Comparison of ENCODE assay signal across 8 cellular contexts in genomic region chr1:58815069-58815679, GRCh38. TPM values are rescaled to one million over a fixed set of nuclear protein-coding genes. Genes with fewer than 3 reads are reported as not detected.
DNase-seq lines count a peak whose midpoint lies in the region; ATAC-seq, FAIRE-seq and TF ChIP-seq lines count a peak whose summit lies in the region.

No MANE protein-coding gene starts in this region.

- H3K27ac ChIP-seq in SU-DHL-6 (ENCODE audit: low read depth, low read length) (no peak overlapping the region), K562 (ENCODE audit: extremely low read depth, low read depth, low read length) (peak overlapping the region; percentile 93), sigmoid colon (peak overlapping the region; percentile 84 to 94 (median 90))

- H3K4me2 ChIP-seq in SU-DHL-6 (ENCODE audit: low read depth, low read length, poor library complexity, severe bottlenecking): peak overlapping the region; percentile 99
- H3K4me2 ChIP-seq in K562 (ENCODE audit: insufficient read depth, low read length): peak overlapping the region; percentile 76

- H3K9ac ChIP-seq in SU-DHL-6 (ENCODE audit: low read length) (peak overlapping the region; percentile 63), K562 (ENCODE audit: insufficient read depth in 1 of 2, low read depth in 2 of 2, low read length in 2 of 2) (peak overlapping the region; percentile 89 to 91)

- no peaks in the 10 kb centered on the region for H3K9me3 ChIP-seq in SU-DHL-6 (ENCODE audit: insufficient read depth, low read length)
- no peaks in the 10 kb centered on the region; the same call in 1 of the 2 replicates for H3K9me3 ChIP-seq in K562 (replicated peaks; ENCODE audit: control insufficient read depth, insufficient read depth, low read depth, low read length)
- H3K9me3 ChIP-seq in sigmoid colon: no peaks in the 10 kb centered on the region

- no peaks in the 10 kb centered on the region; the same call in 1 of the 2 replicates for H3F3A ChIP-seq in SU-DHL-6 (ENCODE audit: insufficient read depth)

- in situ Hi-C loops in K562 (cut with MboI): no loop called here

- peak; percentile 68 for FAIRE-seq in K562 (lab: Jason Lieb, UNC)

- CTCF ChIA-PET in BJ (lab: Yijun Ruan, JAX): interaction anchor here (1.0 kb wide), 1 partner anchor 30 kb away, joined by 3 read pairs; no protein-coding TSS in a partner anchor
- CTCF ChIA-PET in K562 (lab: Yijun Ruan, JAX; ENCODE audit: low intra/inter-chr PET ratio): no interaction called here

- H4K20me1 ChIP-seq in SU-DHL-6 (ENCODE audit: low read depth, low read length): no peaks in the 10 kb centered on the region
- no peaks in the 10 kb centered on the region for H4K20me1 ChIP-seq in K562 (replicated peaks; ENCODE audit: control insufficient read depth, insufficient read depth, low read length)

- intact Hi-C loops in K562 (cut with micrococcal nuclease) (loop anchor here (1.0 kb wide), 2 partner anchors 31 to 68 kb away; partner anchors contain the start of gene JUN), sigmoid colon (cut with DNase I) (loop anchor here (1.0 to 10.0 kb wide), 4 partner anchors 30 to 336 kb away; no protein-coding TSS in a partner anchor)

- H3K27me3 ChIP-seq in BJ (ENCODE audit: control insufficient read depth, insufficient read depth, low read length) (no peaks in the 10 kb centered on the region), SU-DHL-6 (ENCODE audit: low read length) (no peaks in the 10 kb centered on the region), K562 (ENCODE audit: control insufficient read depth in 2 of 2, insufficient read depth in 2 of 2, low read length in 2 of 2) (no peaks in the 10 kb centered on the region), sigmoid colon (no peaks in the 10 kb centered on the region)

- H3K4me3 ChIP-seq in BJ (ENCODE audit: low read depth, low read length) (peak overlapping the region; percentile 50), SU-DHL-6 (ENCODE audit: insufficient read depth, low read length, poor library complexity, severe bottlenecking) (peak overlapping the region; percentile 74), K562 (peak overlapping the region; percentile 47), iPS-11a (ENCODE audit: low read depth, low read length) (peak overlapping the region; percentile 20), sigmoid colon (peak overlapping the region; percentile 42 to 66 (median 56))

- BruUV-seq in K562 (replicated peaks; lab: Mats Ljungman, UMichigan): no TSS peak

- H3K4me1 ChIP-seq in K562 (replicated peaks in 1 of 2; ENCODE audit: control insufficient read depth in 2 of 2, insufficient read depth in 2 of 2, low read length in 2 of 2) (peaks cover 21 to 27% of the 10 kb centered on the region in 2 experiments), sigmoid colon (peaks cover 0 to 24% (median 15%) of the 10 kb centered on the region in 4 donors)

- H3K36me3 ChIP-seq in BJ (ENCODE audit: control insufficient read depth, insufficient read depth, low read length): no peaks in the 10 kb centered on the region
- H3K36me3 ChIP-seq in SU-DHL-6 (ENCODE audit: low read length): no peaks in the 10 kb centered on the region
- no peaks in the 10 kb centered on the region for H3K36me3 ChIP-seq in K562 (ENCODE audit: control insufficient read depth, insufficient read depth, low read length)
- H3K36me3 ChIP-seq in sigmoid colon: no peaks in the 10 kb centered on the region

- no peak for TF ChIP-seq CTCF in BJ (IDR thresholded peaks at IDR 0.05; ENCODE audit: insufficient read depth, low read depth, low read length)
- no peak for TF ChIP-seq CTCF in SU-DHL-6 (IDR thresholded peaks at IDR 0.05; ENCODE audit: insufficient read depth, low read length, poor library complexity, severe bottlenecking)
- no peak for TF ChIP-seq CTCF in K562 (IDR thresholded peaks at IDR 0.05 in 2 of 3, conservative IDR thresholded peaks at IDR 0.05 in 1 of 3; ENCODE audit: insufficient read depth in 2 of 3, low read depth in 1 of 3, low read length in 3 of 3)
- no peak for TF ChIP-seq CTCF in sigmoid colon (IDR thresholded peaks at IDR 0.05)

- no peak for TF ChIP-seq POLR2A in K562 (conservative IDR thresholded peaks at IDR 0.05)
- peak in 1 of 2 donors; percentile 57 for TF ChIP-seq POLR2A in sigmoid colon (IDR thresholded peaks at IDR 0.05)

- H3K9me2 ChIP-seq in SU-DHL-6 (replicated peaks; ENCODE audit: insufficient read depth, low read length): no peaks in the 10 kb centered on the region

- H3K9me1 ChIP-seq in K562 (ENCODE audit: control insufficient read depth, insufficient read depth, low read length): no peaks in the 10 kb centered on the region

- TF ChIP-seq EP300 in K562 (IDR thresholded peaks at IDR 0.05; ENCODE audit: low read length): peak; percentile 72
- TF ChIP-seq EP300 in sigmoid colon (IDR thresholded peaks at IDR 0.05): peak in 1 of 4 donors; percentile 38

- ATAC-seq in GM19351 (IDR thresholded peaks at IDR 0.05; ENCODE audit: unreplicated experiment): peak; percentile 58
- ATAC-seq in HG03439 (IDR thresholded peaks at IDR 0.05; ENCODE audit: unreplicated experiment): peak; percentile 55
- peak; percentile 89 for ATAC-seq in K562

- no peaks in the 10 kb centered on the region for H3K79me2 ChIP-seq in SU-DHL-6 (ENCODE audit: insufficient read depth, low read length)
- no peaks in the 10 kb centered on the region for H3K79me2 ChIP-seq in K562 (ENCODE audit: control insufficient read depth, insufficient read depth, low read length)

- peak in 1 of 2 experiments; percentile 11; a peak in 1 of 4 replicates for TF ChIP-seq RAD21 in K562 (CRISPR knock-in tag; conservative IDR thresholded peaks at IDR 0.05 in 1 of 2, IDR thresholded peaks at IDR 0.05 in 1 of 2)

- peak; percentile 79 for DNase-seq in BJ (ENCODE audit: low read depth)
- peak; percentile 83 to 91 (median 86) for DNase-seq in K562 (ENCODE audit: extremely low read depth in 1 of 4, low spot score in 3 of 4)
- DNase-seq in sigmoid colon: peak; percentile 93
- DNase-seq in NCI-H2029 treated with DMSO at 0.1 percent for 48 hours (lab: John Stamatoyannopoulos, UW): no peak

- H2AFZ ChIP-seq in SU-DHL-6 (ENCODE audit: low read depth, low read length, severe bottlenecking): peak overlapping the region; percentile 95
- H2AFZ ChIP-seq in K562 (ENCODE audit: low read depth, low read length): peak overlapping the region; percentile 98

- POLR2A ChIA-PET in BJ (lab: Charles Lee) (no interaction called here), K562 (lab: Yijun Ruan, JAX) (no interaction called here)

- WGBS in K562 (ENCODE audit: insufficient coverage, low coverage, missing lambda C conversion rate): 9% methylated on average over 28 of the region's 36 CpGs
- 2 to 8% methylated on average over 36 of the region's 36 CpGs for WGBS in sigmoid colon, 2 donors

TF ChIP-seq in K562, 482 proteins besides CTCF, POLR2A, EP300 and RAD21 (continues in another document):
- TF ChIP-seq ZNF707 (CRISPR knock-in tag; conservative IDR thresholded peaks at IDR 0.05) (no peak), ZBTB34 (CRISPR knock-in tag; IDR thresholded peaks at IDR 0.05) (peak; percentile 62; the same call in 1 of the 2 replicates), KDM2B (CRISPR knock-in tag; IDR thresholded peaks at IDR 0.05) (peak; percentile 21; the same call in 1 of the 2 replicates), ZNF586 (CRISPR knock-in tag; conservative IDR thresholded peaks at IDR 0.05) (no peak), TSC22D4 (tag; IDR thresholded peaks at IDR 0.05) (no peak), EGR1 (conservative IDR thresholded peaks at IDR 0.05) (peak; percentile 92), EP400 (IDR thresholded peaks at IDR 0.05) (peak; percentile 49; the same call in 1 of the 2 replicates), ETV5 (CRISPR knock-in tag; IDR thresholded peaks at IDR 0.05; ENCODE audit: low read depth) (peak; percentile 94), SREBF2 (CRISPR knock-in tag; IDR thresholded peaks at IDR 0.05) (no peak), SMARCA4 (IDR thresholded peaks at IDR 0.05) (peak; percentile 47; the same call in 1 of the 2 replicates), HDAC3 (IDR thresholded peaks at IDR 0.05; ENCODE audit: borderline replicate concordance, partially characterized antibody) (peak; percentile 58), CBFA2T2 (conservative IDR thresholded peaks at IDR 0.05) (peak; percentile 26; the same call in 1 of the 2 replicates)

RNA-seq across cellular contexts. Expression of gene JUN, which starts 31.3 kb away (rescaled TPM):
- polyA plus RNA-seq in BJ (2011; rRNA removed): 19.6 and 23.4 TPM in 2 replicates
- polyA minus RNA-seq in BJ (2011; rRNA and poly(A)+ RNA removed): 20.7 and 28.3 TPM in 2 replicates
- total RNA-seq in K562 (2011; cell fraction: chromatin; rRNA removed; ENCODE audit: low replicate concordance): 8.9 and 23.5 TPM in 2 replicates
- total RNA-seq in K562 (2011; cell fraction: nucleolus; rRNA removed): 30.7 and 36.9 TPM in 2 replicates
- 14.8 and 18.0 TPM in 2 replicates for total RNA-seq in K562 (2011; cell fraction: nucleoplasm; rRNA removed)
- 23.4 and 24.4 TPM in 2 replicates for total RNA-seq in K562 (2014; rRNA removed)
- total RNA-seq in K562 (2014; rRNA removed; fragmentation: Illumina TruSeq; extraction: Trizol): 3.4 and 3.8 TPM in 2 replicates
- total RNA-seq in K562 (2015; rRNA removed; fragmentation: Illumina TruSeq; extraction: Trizol): 3.6 and 4.0 TPM in 2 replicates
- 19.7 and 24.0 TPM in 2 replicates for total RNA-seq in K562 (2021)
- 4.0 and 9.1 TPM in 2 replicates for polyA plus RNA-seq in K562 (2011; rRNA removed)
- 8.2 and 13.9 TPM in 2 replicates for polyA plus RNA-seq in K562 (2011; cell fraction: cytosol; rRNA removed)
- polyA plus RNA-seq in K562 (2011; cell fraction: nucleus; rRNA removed): 10.6 and 11.1 TPM in 2 replicates
- 14.2 and 22.4 TPM in 2 replicates for polyA plus RNA-seq in K562 (2012)
- polyA plus RNA-seq in K562 (2014; fragmentation: Illumina TruSeq; extraction: Trizol): 5.9 and 7.6 TPM in 2 replicates
- under 1 TPM; 0.32 TPM for polyA plus RNA-seq in K562 (2014; fragmentation: Nextera tagmentation; extraction: Ambion mirVana)
- polyA plus RNA-seq in K562 (2014; rRNA removed): 16.4 and 20.1 TPM in 2 replicates
- polyA minus RNA-seq in K562 (2011; rRNA and poly(A)+ RNA removed): 4.5 and 6.3 TPM in 2 replicates
- polyA minus RNA-seq in K562 (2011; cell fraction: cytosol; rRNA and poly(A)+ RNA removed): 9.5 and 12.7 TPM in 2 replicates
- 19.7 and 31.5 TPM in 2 replicates for polyA minus RNA-seq in K562 (2011; cell fraction: nucleus; rRNA and poly(A)+ RNA removed)
- 100 to 1,000 TPM in 3 of 4 donors, 10 to 100 TPM in 1; 52.4 to 233 (median 202) TPM for total RNA-seq in sigmoid colon
- polyA plus RNA-seq in sigmoid colon: 100 to 1,000 TPM in 2 of 3 donors, 10 to 100 TPM in 1; 42.8 to 132 (median 112) TPM

Comparison
In these comparisons a context has a peak if more than half of its experiments do, and no peak if none do; other contexts are left out.
1. H3K4me3 ChIP-seq: peak in every context shown above with its lines; median percentile 74 in SU-DHL-6; 56 in sigmoid colon; 50 in BJ; 47 in K562; 20 in iPS-11a.